ENCODE assay signal across 13 cellular contexts in the genomic region with DNA sequence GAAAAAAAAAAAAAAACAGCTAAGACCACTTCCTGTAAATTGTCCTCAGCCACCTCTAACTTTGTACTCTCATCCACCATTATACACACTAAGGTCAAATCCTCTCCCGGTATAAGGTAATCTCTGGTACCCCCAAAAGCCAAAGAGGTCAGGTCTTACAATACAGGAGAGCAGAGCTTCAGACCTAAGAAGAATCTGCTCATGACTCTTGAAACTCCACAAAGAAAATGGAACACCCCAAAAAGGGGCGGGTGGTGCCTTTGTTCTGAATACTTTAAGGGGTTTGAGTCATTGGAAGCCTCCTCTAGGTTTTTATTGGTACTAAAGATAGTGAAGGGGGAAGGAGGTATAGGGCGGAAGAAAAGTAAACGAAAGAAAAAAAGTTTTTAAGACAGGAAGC.
DNase-seq lines count a peak whose midpoint lies in the region; ATAC-seq lines count a peak whose summit lies in the region.
"Had no signal": no experiment of that assay in that cellular context is flagged by ENCODE, and none has a peak within 500 bp of the region (broad histone marks: within the 10 kb centered on the region; RNA-seq: fewer than 3 reads in every experiment).

No MANE protein-coding gene starts in this region.

- no peak for DNase-seq in activated T-cell treated with anti-CD3 and anti-CD28 coated beads, Interleukin-2, amount 50 U/mL, for 24 hours
- no peak for DNase-seq in activated T-cell treated with anti-CD3 and anti-CD28 coated beads for 4 hours
- no peak for DNase-seq in T-helper 17 cell
- DNase-seq in activated naive CD8-positive, alpha-beta T cell treated with anti-CD3 and anti-CD28 coated beads for 36 hours = peak; percentile 27
- DNase-seq in stimulated activated effector memory CD8-positive, alpha-beta T cell treated with anti-CD3 and anti-CD28 coated beads, Interleukin-12 subunit alpha, Interleukin-12 subunit beta, amount 100 ng/mL, for 72 hours (ENCODE audit: low spot score in 2 of 2) = peak in 1 of 2 donors; percentile 55
- DNase-seq in NCI-H1930 (lab: John Stamatoyannopoulos, UW) = no peak
- no peak for DNase-seq in NCI-H2196 (lab: John Stamatoyannopoulos, UW; ENCODE audit: unreplicated experiment)
- DNase-seq in AML-193 (lab: John Stamatoyannopoulos, UW) = no peak
- DNase-seq: Calu3, cerebellar nuclear complex, Kasumi-1, NCI-H2029 had no signal

- H3K27me3 Mint-ChIP-seq in activated T-cell treated with anti-CD3 and anti-CD28 coated beads, Interleukin-2, amount 50 U/mL, for 24 hours = no peaks in the 10 kb centered on the region
- H3K27me3 Mint-ChIP-seq in T-helper 17 cell = no peaks in the 10 kb centered on the region
- no peaks in the 10 kb centered on the region for H3K27me3 Mint-ChIP-seq in activated naive CD8-positive, alpha-beta T cell treated with anti-CD3 and anti-CD28 coated beads for 36 hours
- H3K27me3 Mint-ChIP-seq: type B pancreatic cell had no signal

- peak; percentile 36 for ATAC-seq in T-helper 17 cell
- peak; percentile 73 for ATAC-seq in stimulated activated effector memory CD8-positive, alpha-beta T cell treated with anti-CD3 and anti-CD28 coated beads, Interleukin-12 subunit alpha, Interleukin-12 subunit beta, amount 100 ng/mL, for 72 hours

- H3K4me1 Mint-ChIP-seq in activated T-cell treated with anti-CD3 and anti-CD28 coated beads, Interleukin-2, amount 50 U/mL, for 24 hours (ENCODE audit: low read depth) = peaks cover 20% of the 10 kb centered on the region
- peaks cover 16% of the 10 kb centered on the region for H3K4me1 Mint-ChIP-seq in T-helper 17 cell
- H3K4me1 Mint-ChIP-seq in activated naive CD8-positive, alpha-beta T cell treated with anti-CD3 and anti-CD28 coated beads for 36 hours = peaks cover 20% of the 10 kb centered on the region
- peaks cover 23% of the 10 kb centered on the region for H3K4me1 Mint-ChIP-seq in stimulated activated effector memory CD8-positive, alpha-beta T cell treated with anti-CD3 and anti-CD28 coated beads, Interleukin-12 subunit alpha, Interleukin-12 subunit beta, amount 100 ng/mL, for 72 hours

- H3K27ac Mint-ChIP-seq in activated T-cell treated with anti-CD3 and anti-CD28 coated beads, Interleukin-2, amount 50 U/mL, for 24 hours = peak overlapping the region; percentile 80
- peak overlapping the region; percentile 77 for H3K27ac Mint-ChIP-seq in T-helper 17 cell
- H3K27ac Mint-ChIP-seq in activated naive CD8-positive, alpha-beta T cell treated with anti-CD3 and anti-CD28 coated beads for 36 hours = peak overlapping the region; percentile 94
- H3K27ac Mint-ChIP-seq in stimulated activated effector memory CD8-positive, alpha-beta T cell treated with anti-CD3 and anti-CD28 coated beads, Interleukin-12 subunit alpha, Interleukin-12 subunit beta, amount 100 ng/mL, for 72 hours = peak overlapping the region; percentile 93
- H3K27ac Mint-ChIP-seq: type B pancreatic cell had no signal

- no peak overlapping the region for H3K4me3 Mint-ChIP-seq in activated T-cell treated with anti-CD3 and anti-CD28 coated beads, Interleukin-2, amount 50 U/mL, for 24 hours
- peak overlapping the region; percentile 79 for H3K4me3 Mint-ChIP-seq in T-helper 17 cell
- peak overlapping the region; percentile 46 for H3K4me3 Mint-ChIP-seq in activated naive CD8-positive, alpha-beta T cell treated with anti-CD3 and anti-CD28 coated beads for 36 hours
- H3K4me3 Mint-ChIP-seq in stimulated activated effector memory CD8-positive, alpha-beta T cell treated with anti-CD3 and anti-CD28 coated beads, Interleukin-12 subunit alpha, Interleukin-12 subunit beta, amount 100 ng/mL, for 72 hours = peak overlapping the region; percentile 42
- H3K4me3 Mint-ChIP-seq: type B pancreatic cell had no signal

- H3K9me3 ChIP-seq in T-helper 17 cell (ENCODE audit: control insufficient read depth, low read length, poor library complexity, severe bottlenecking) = no peaks in the 10 kb centered on the region

- peaks cover 14% of the 10 kb centered on the region for H3K36me3 Mint-ChIP-seq in activated T-cell treated with anti-CD3 and anti-CD28 coated beads, Interleukin-2, amount 50 U/mL, for 24 hours (ENCODE audit: low read depth)
- peaks cover 3% of the 10 kb centered on the region for H3K36me3 Mint-ChIP-seq in T-helper 17 cell (ENCODE audit: low read depth)
- peaks cover 12% of the 10 kb centered on the region for H3K36me3 Mint-ChIP-seq in activated naive CD8-positive, alpha-beta T cell treated with anti-CD3 and anti-CD28 coated beads for 36 hours
- H3K36me3 Mint-ChIP-seq in stimulated activated effector memory CD8-positive, alpha-beta T cell treated with anti-CD3 and anti-CD28 coated beads, Interleukin-12 subunit alpha, Interleukin-12 subunit beta, amount 100 ng/mL, for 72 hours = no peaks in the 10 kb centered on the region
- H3K36me3 Mint-ChIP-seq: type B pancreatic cell had no signal

- peaks cover 12% of the 10 kb centered on the region for H3K9me3 Mint-ChIP-seq in activated T-cell treated with anti-CD3 and anti-CD28 coated beads, Interleukin-2, amount 50 U/mL, for 24 hours
- H3K9me3 Mint-ChIP-seq in activated naive CD8-positive, alpha-beta T cell treated with anti-CD3 and anti-CD28 coated beads for 36 hours = peaks cover 19% of the 10 kb centered on the region
- H3K9me3 Mint-ChIP-seq in stimulated activated effector memory CD8-positive, alpha-beta T cell treated with anti-CD3 and anti-CD28 coated beads, Interleukin-12 subunit alpha, Interleukin-12 subunit beta, amount 100 ng/mL, for 72 hours = peaks cover 4% of the 10 kb centered on the region
